ENCODE assay signal across 8 cellular contexts in genomic region chr5:65721050-65721774, GRCh38. TPM values are rescaled to one million over a fixed set of nuclear protein-coding genes. Genes with fewer than 3 reads are reported as not detected.
A peak's percentile ranks its signal among the peaks of the same experiment; 100 is the strongest.
DNase-seq lines count a peak whose midpoint lies in the region; ATAC-seq, FAIRE-seq and TF ChIP-seq lines count a peak whose summit lies in the region.

No MANE protein-coding gene starts in this region.

- FAIRE-seq in A549 (lab: Jason Lieb, UNC) (no peak), GM12892 (lab: Jason Lieb, UNC) (peak; percentile 67)

- intact Hi-C loops in activated T-helper 2 cell treated with anti-CD3 and anti-CD28 coated beads, Interferon-gamma antibody, Interleukin-2, Interleukin-4, amounts not matched to agents 10 μg/mL and 5 μg/mL and 100 μg/mL, durations not matched to agents 14 hours and 24 hours and 36 hours (cut with micrococcal nuclease): loop anchor here (2.0 to 5.0 kb wide), 5 partner anchors 96 to 1481 kb away; partner anchors contain the start of genes ADAMTS6, ERBIN, SHLD3 and SREK1
- intact Hi-C loops in uterus (cut with DNase I; ENCODE audit: low total_unique reads): no loop called here

- POLR2A ChIA-PET in A549 (lab: Yijun Ruan, JAX): interaction anchor here (0.5 to 1.0 kb wide), 5 partner anchors 23 to 364 kb away, joined by 3 to 7 read pairs (median 3); partner anchors contain the start of gene ERBIN

- H3K4me1 ChIP-seq in A549 (peaks cover 13% of the 10 kb centered on the region), uterus (no peaks in the 10 kb centered on the region)

- H3K27ac ChIP-seq in A549 (peak overlapping the region; percentile 92 to 97), uterus (peak overlapping the region; percentile 77 to 81)

- 15% methylated on average over 19 of the region's 19 CpGs for WGBS in A549 (ENCODE audit: missing lambda C conversion rate)

- H3K36me3 ChIP-seq in uterus: no peaks in the 10 kb centered on the region

- TF ChIP-seq POLR2A in A549 (IDR thresholded peaks at IDR 0.05; ENCODE audit: low read length) (no peak), GM12892 (IDR thresholded peaks at IDR 0.05; ENCODE audit: low read depth, low read length) (no peak), uterus (IDR thresholded peaks at IDR 0.05) (no peak)

- peaks cover 3% of the 10 kb centered on the region for H3K36me3 Mint-ChIP-seq in activated T-helper 2 cell treated with anti-CD3 and anti-CD28 coated beads, Interferon-gamma antibody, Interleukin-2, Interleukin-4, amounts not matched to agents 10 μg/mL and 5 μg/mL and 100 μg/mL, durations not matched to agents 14 hours and 24 hours and 36 hours (ENCODE audit: low read depth)

- CTCF ChIA-PET in A549 (lab: Yijun Ruan, JAX): no interaction called here

- H3K27me3 Mint-ChIP-seq in activated T-helper 2 cell treated with anti-CD3 and anti-CD28 coated beads, Interferon-gamma antibody, Interleukin-2, Interleukin-4, amounts not matched to agents 10 μg/mL and 5 μg/mL and 100 μg/mL, durations not matched to agents 14 hours and 24 hours and 36 hours (ENCODE audit: low read depth): no peaks in the 10 kb centered on the region

- H3K9me3 ChIP-seq in A549 (no peaks in the 10 kb centered on the region), uterus (no peaks in the 10 kb centered on the region)

- H3K27ac Mint-ChIP-seq in activated T-helper 2 cell treated with anti-CD3 and anti-CD28 coated beads, Interferon-gamma antibody, Interleukin-2, Interleukin-4, amounts not matched to agents 10 μg/mL and 5 μg/mL and 100 μg/mL, durations not matched to agents 14 hours and 24 hours and 36 hours: peak overlapping the region; percentile 73

- H3K9me3 Mint-ChIP-seq in activated T-helper 2 cell treated with anti-CD3 and anti-CD28 coated beads, Interferon-gamma antibody, Interleukin-2, Interleukin-4, amounts not matched to agents 10 μg/mL and 5 μg/mL and 100 μg/mL, durations not matched to agents 14 hours and 24 hours and 36 hours: no peaks in the 10 kb centered on the region

- DNase-seq in A549 (ENCODE audit: low read depth in 1 of 2, low spot score in 1 of 2) (peak; percentile 45 to 46), GM12892 (ENCODE audit: insufficient read length) (no peak), NCI-H524 (lab: John Stamatoyannopoulos, UW) (peak; percentile 71 to 75), fibroblast of peridontal ligament (ENCODE audit: extremely low read depth) (peak; percentile 77), myocyte (ENCODE audit: low read depth) (peak; percentile 82), uterus (peak; percentile 63 to 71)
- peak; percentile 12 for DNase-seq in activated T-helper 2 cell treated with anti-CD3 and anti-CD28 coated beads, Interferon-gamma antibody, Interleukin-2, Interleukin-4, amounts not matched to agents 10 μg/mL and 5 μg/mL and 100 μg/mL, durations not matched to agents 14 hours and 24 hours and 36 hours (ENCODE audit: low spot score)

- H3K4me2 ChIP-seq in A549: peak overlapping the region; percentile 95

- H3K4me3 Mint-ChIP-seq in activated T-helper 2 cell treated with anti-CD3 and anti-CD28 coated beads, Interferon-gamma antibody, Interleukin-2, Interleukin-4, amounts not matched to agents 10 μg/mL and 5 μg/mL and 100 μg/mL, durations not matched to agents 14 hours and 24 hours and 36 hours (ENCODE audit: low read depth): peak overlapping the region; percentile 83

- TF ChIP-seq RAD21 in A549 (conservative IDR thresholded peaks at IDR 0.05 in 1 of 2, IDR thresholded peaks at IDR 0.05 in 1 of 2): no peak

- H3K27me3 ChIP-seq in uterus: no peaks in the 10 kb centered on the region

- TF ChIP-seq EP300 in A549 (IDR thresholded peaks at IDR 0.05): no peak

- peaks cover 29% of the 10 kb centered on the region for H3K4me1 Mint-ChIP-seq in activated T-helper 2 cell treated with anti-CD3 and anti-CD28 coated beads, Interferon-gamma antibody, Interleukin-2, Interleukin-4, amounts not matched to agents 10 μg/mL and 5 μg/mL and 100 μg/mL, durations not matched to agents 14 hours and 24 hours and 36 hours (ENCODE audit: low read depth)

- TF ChIP-seq CTCF in A549 (IDR thresholded peaks at IDR 0.05) (no peak), uterus (IDR thresholded peaks at IDR 0.05) (no peak)

- H3K4me3 ChIP-seq in A549: peak overlapping the region; percentile 99
- H3K4me3 ChIP-seq in uterus: peak overlapping the region; percentile 84 to 93

- ATAC-seq in A549: peak; percentile 44
- peak; percentile 32 for ATAC-seq in HG03060 (IDR thresholded peaks at IDR 0.05; ENCODE audit: low read depth, unreplicated experiment)

TF ChIP-seq in A549, 52 proteins besides CTCF, POLR2A, EP300 and RAD21:
- TF ChIP-seq PHF8 (IDR thresholded peaks at IDR 0.05; ENCODE audit: borderline replicate concordance, low read depth) (peak; percentile 32), FOSL2 (IDR thresholded peaks at IDR 0.05) (no peak), FOSL2 (CRISPR knock-in tag; IDR thresholded peaks at IDR 0.05) (no peak)
TF ChIP-seq in A549: peak in this region for 1.

RNA-seq across cellular contexts. Expression of gene SGTB, which starts 0.7 kb away (rescaled TPM):
- 13.9 and 17.4 TPM in 2 replicates for polyA plus RNA-seq in A549 (2011; rRNA removed)
- 2.3 and 2.5 TPM in 2 replicates for polyA plus RNA-seq in A549 (2012; cell fraction: cytosol; rRNA removed)
- 1.2 and 1.8 TPM in 2 replicates for polyA plus RNA-seq in A549 (2012; cell fraction: nucleus; rRNA removed)
- polyA plus RNA-seq in A549 (2017; fragmentation: RNase III; extraction: RNeasy Plus Mini Kit Qiagen cat#74134 plus additional on column Dnase treatment): 8.0 to 9.3 TPM (median 8.6 TPM) in 3 replicates
- polyA minus RNA-seq in A549 (2011; rRNA and poly(A)+ RNA removed): 4.7 and 4.8 TPM in 2 replicates
- polyA plus RNA-seq in GM12892 (2012; ENCODE audit: missing spikeins): 4.9 TPM
- total RNA-seq in activated T-helper 2 cell treated with anti-CD3 and anti-CD28 coated beads, Interferon-gamma antibody, Interleukin-2, Interleukin-4, amounts not matched to agents 10 μg/mL and 5 μg/mL and 100 μg/mL, durations not matched to agents 14 hours and 24 hours and 36 hours: 7.6 TPM in 2 replicates
- 8.7 and 24.7 TPM in 2 replicates for total RNA-seq in myocyte
- polyA plus RNA-seq in myocyte (2012): 7.0 TPM
- 10 to 100 TPM in 3 of 4 donors, 1 to 10 TPM in 1; 4.1 to 26.2 (median 13.5) TPM for total RNA-seq in uterus

RNA-seq across cellular contexts. Expression of gene NLN, which starts 0.8 kb away (rescaled TPM):
- polyA plus RNA-seq in A549 (2011; rRNA removed): 74.2 and 88.9 TPM in 2 replicates
- polyA plus RNA-seq in A549 (2012; cell fraction: cytosol; rRNA removed): 36.7 and 40.2 TPM in 2 replicates
- polyA plus RNA-seq in A549 (2012; cell fraction: nucleus; rRNA removed): 20.2 and 25.2 TPM in 2 replicates
- polyA plus RNA-seq in A549 (2017; fragmentation: RNase III; extraction: RNeasy Plus Mini Kit Qiagen cat#74134 plus additional on column Dnase treatment): 68.6 to 79.2 TPM (median 69.3 TPM) in 3 replicates
- polyA minus RNA-seq in A549 (2011; rRNA and poly(A)+ RNA removed): 88.5 and 102 TPM in 2 replicates
- 19.2 TPM for polyA plus RNA-seq in GM12892 (2012; ENCODE audit: missing spikeins)
- total RNA-seq in activated T-helper 2 cell treated with anti-CD3 and anti-CD28 coated beads, Interferon-gamma antibody, Interleukin-2, Interleukin-4, amounts not matched to agents 10 μg/mL and 5 μg/mL and 100 μg/mL, durations not matched to agents 14 hours and 24 hours and 36 hours: 22.5 and 22.8 TPM in 2 replicates
- 26.3 and 31.1 TPM in 2 replicates for total RNA-seq in myocyte
- polyA plus RNA-seq in myocyte (2012): 18.7 TPM
- total RNA-seq in uterus: 10 to 100 TPM in 2 of 4 donors, 1 to 10 TPM in 2; 4.4 to 34.9 (median 9.8) TPM
